In the genomic region with DNA sequence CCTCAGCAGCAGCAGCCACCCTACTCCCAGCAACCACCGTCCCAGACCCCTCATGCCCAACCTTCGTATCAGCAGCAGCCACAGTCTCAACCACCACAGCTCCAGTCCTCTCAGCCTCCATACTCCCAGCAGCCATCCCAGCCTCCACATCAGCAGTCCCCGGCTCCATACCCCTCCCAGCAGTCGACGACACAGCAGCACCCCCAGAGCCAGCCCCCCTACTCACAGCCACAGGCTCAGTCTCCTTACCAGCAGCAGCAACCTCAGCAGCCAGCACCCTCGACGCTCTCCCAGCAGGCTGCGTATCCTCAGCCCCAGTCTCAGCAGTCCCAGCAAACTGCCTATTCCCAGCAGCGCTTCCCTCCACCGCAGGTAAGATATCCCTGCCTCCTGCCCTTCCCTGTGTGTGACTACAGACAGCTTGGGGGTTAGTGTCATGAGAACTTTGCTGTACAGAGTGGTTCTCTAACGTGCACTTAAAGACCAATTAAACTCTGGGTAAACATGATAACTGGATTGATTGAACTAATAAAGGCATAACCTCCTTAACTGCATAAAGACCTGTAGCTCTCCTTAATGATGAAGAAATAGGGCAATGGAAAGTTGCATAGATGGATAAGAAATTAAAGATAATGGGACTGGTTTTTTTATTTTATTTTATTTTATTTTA, we compare ENCODE assay signal across 2 cellular contexts.
A peak's percentile ranks its signal among the peaks of the same experiment; 100 is the strongest.
TF ChIP-seq lines count a peak whose summit lies in the region.

No MANE protein-coding gene starts in this region.

TF ChIP-seq in HEK293, 187 proteins besides CTCF, POLR2A, EP300 and RAD21:
- TF ChIP-seq SP3 (tag by site-specific recombination; IDR thresholded peaks at IDR 0.05) (no peak), ZNF571 (tag by site-specific recombination; IDR thresholded peaks at IDR 0.05) (0 out of 2 replicates have a peak, but pooled peaks have one; percentile 65), ZNF555 (tag by site-specific recombination; conservative IDR thresholded peaks at IDR 0.05) (no peak), ZNF600 (tag by site-specific recombination; IDR thresholded peaks at IDR 0.05) (peak; percentile 37; the same call in 1 of the 2 replicates)
- TF ChIP-seq, protein P1, sequence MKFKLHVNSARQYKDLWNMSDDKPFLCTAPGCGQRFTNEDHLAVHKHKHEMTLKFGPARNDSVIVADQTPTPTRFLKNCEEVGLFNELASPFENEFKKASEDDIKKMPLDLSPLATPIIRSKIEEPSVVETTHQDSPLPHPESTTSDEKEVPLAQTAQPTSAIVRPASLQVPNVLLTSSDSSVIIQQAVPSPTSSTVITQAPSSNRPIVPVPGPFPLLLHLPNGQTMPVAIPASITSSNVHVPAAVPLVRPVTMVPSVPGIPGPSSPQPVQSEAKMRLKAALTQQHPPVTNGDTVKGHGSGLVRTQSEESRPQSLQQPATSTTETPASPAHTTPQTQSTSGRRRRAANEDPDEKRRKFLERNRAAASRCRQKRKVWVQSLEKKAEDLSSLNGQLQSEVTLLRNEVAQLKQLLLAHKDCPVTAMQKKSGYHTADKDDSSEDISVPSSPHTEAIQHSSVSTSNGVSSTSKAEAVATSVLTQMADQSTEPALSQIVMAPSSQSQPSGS (tag by site-specific recombination; IDR thresholded peaks at IDR 0.05; ENCODE audit: low read depth), result no peak

TF ChIP-seq in GM12878, 131 proteins besides CTCF, POLR2A, EP300 and RAD21:
- no peak for TF ChIP-seq IRF3 (IDR thresholded peaks at IDR 0.05)
- TF ChIP-seq, protein P2, sequence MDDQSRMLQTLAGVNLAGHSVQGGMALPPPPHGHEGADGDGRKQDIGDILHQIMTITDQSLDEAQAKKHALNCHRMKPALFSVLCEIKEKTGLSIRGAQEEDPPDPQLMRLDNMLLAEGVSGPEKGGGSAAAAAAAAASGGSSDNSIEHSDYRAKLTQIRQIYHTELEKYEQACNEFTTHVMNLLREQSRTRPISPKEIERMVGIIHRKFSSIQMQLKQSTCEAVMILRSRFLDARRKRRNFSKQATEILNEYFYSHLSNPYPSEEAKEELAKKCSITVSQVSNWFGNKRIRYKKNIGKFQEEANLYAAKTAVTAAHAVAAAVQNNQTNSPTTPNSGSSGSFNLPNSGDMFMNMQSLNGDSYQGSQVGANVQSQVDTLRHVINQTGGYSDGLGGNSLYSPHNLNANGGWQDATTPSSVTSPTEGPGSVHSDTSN (IDR thresholded peaks at IDR 0.05; ENCODE audit: insufficient replicate concordance, low read depth, low read length), result no peak
- TF ChIP-seq EED (IDR thresholded peaks at IDR 0.05; ENCODE audit: low read depth), result no peak
- TF ChIP-seq CEBPB (IDR thresholded peaks at IDR 0.05; ENCODE audit: borderline replicate concordance in 1 of 2, low read depth in 2 of 2, low read length in 2 of 2), result no peak
- no peak for TF ChIP-seq SMARCA5 (IDR thresholded peaks at IDR 0.05)
- no peak for TF ChIP-seq BHLHE40 (IDR thresholded peaks at IDR 0.05; ENCODE audit: borderline replicate concordance in 1 of 2, low read depth in 2 of 2, low read length in 1 of 2)
- TF ChIP-seq MEF2A (IDR thresholded peaks at IDR 0.05; ENCODE audit: insufficient read depth, low read depth, low read length), result no peak
- no peak for TF ChIP-seq KAT2A (conservative IDR thresholded peaks at IDR 0.05; ENCODE audit: control insufficient read depth, low read depth, low read length)
- no peak for TF ChIP-seq NKRF (conservative IDR thresholded peaks at IDR 0.05)
- no peak for TF ChIP-seq HSF1 (IDR thresholded peaks at IDR 0.05; ENCODE audit: low read depth, low read length)
- TF ChIP-seq BCL11A (IDR thresholded peaks at IDR 0.05; ENCODE audit: low read depth, low read length), result no peak
- no peak for TF ChIP-seq SUPT20H (IDR thresholded peaks at IDR 0.05; ENCODE audit: borderline replicate concordance, control insufficient read depth, low read depth, low read length)
- TF ChIP-seq, protein P3, sequence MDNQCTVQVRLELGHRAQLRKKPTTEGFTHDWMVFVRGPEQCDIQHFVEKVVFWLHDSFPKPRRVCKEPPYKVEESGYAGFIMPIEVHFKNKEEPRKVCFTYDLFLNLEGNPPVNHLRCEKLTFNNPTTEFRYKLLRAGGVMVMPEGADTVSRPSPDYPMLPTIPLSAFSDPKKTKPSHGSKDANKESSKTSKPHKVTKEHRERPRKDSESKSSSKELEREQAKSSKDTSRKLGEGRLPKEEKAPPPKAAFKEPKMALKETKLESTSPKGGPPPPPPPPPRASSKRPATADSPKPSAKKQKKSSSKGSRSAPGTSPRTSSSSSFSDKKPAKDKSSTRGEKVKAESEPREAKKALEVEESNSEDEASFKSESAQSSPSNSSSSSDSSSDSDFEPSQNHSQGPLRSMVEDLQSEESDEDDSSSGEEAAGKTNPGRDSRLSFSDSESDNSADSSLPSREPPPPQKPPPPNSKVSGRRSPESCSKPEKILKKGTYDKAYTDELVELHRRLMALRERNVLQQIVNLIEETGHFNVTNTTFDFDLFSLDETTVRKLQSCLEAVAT (IDR thresholded peaks at IDR 0.05), result no peak
